In the genomic region with DNA sequence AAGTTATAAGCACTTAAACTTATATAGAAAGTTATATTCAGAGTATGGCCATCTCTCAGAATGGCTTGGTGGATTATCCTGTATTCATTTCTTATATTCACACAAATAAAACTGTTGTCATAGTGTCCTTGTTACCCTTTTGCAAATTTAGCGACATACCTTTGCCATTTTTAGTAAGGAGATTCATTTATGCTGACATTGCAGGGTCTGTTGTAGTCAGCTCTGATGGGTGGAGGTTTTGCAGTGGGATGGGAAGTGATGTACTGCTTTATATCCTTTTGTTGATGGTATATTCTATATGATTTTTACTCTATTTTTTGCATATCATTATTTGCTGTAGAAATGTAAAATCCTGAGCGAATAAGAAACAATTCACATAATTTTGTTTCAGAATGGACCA, we compare ENCODE assay signal across 2 cellular contexts.
TF ChIP-seq lines count a peak whose summit lies in the region.

No MANE protein-coding gene starts in this region.

TF ChIP-seq in HepG2, 621 proteins besides CTCF, POLR2A, EP300 and RAD21:
- TF ChIP-seq MAFK (conservative IDR thresholded peaks at IDR 0.05 in 1 of 2, IDR thresholded peaks at IDR 0.05 in 1 of 2; ENCODE audit: low read length in 2 of 2) (peak; percentile 77 to 86), MAFF (IDR thresholded peaks at IDR 0.05; ENCODE audit: low read depth, low read length) (peak; percentile 72)
- TF ChIP-seq, protein P1, sequence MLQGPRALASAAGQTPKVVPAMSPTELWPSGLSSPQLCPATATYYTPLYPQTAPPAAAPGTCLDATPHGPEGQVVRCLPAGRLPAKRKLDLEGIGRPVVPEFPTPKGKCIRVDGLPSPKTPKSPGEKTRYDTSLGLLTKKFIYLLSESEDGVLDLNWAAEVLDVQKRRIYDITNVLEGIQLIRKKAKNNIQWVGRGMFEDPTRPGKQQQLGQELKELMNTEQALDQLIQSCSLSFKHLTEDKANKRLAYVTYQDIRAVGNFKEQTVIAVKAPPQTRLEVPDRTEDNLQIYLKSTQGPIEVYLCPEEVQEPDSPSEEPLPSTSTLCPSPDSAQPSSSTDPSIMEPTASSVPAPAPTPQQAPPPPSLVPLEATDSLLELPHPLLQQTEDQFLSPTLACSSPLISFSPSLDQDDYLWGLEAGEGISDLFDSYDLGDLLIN (CRISPR knock-in tag; IDR thresholded peaks at IDR 0.05; ENCODE audit: borderline replicate concordance) = no peak

TF ChIP-seq in K562, 482 proteins besides CTCF, POLR2A, EP300 and RAD21:
- no peak for TF ChIP-seq BCL6 (CRISPR knock-in tag; IDR thresholded peaks at IDR 0.05)
- peak; percentile 72 for TF ChIP-seq C11orf30 (IDR thresholded peaks at IDR 0.05; ENCODE audit: low read depth)
- peak; percentile 44 for TF ChIP-seq MAFF (IDR thresholded peaks at IDR 0.05; ENCODE audit: low read length)
- TF ChIP-seq ZFP1 (CRISPR knock-in tag; IDR thresholded peaks at IDR 0.05) = no peak
- no peak for TF ChIP-seq CXXC5 (CRISPR knock-in tag; IDR thresholded peaks at IDR 0.05)
- no peak for TF ChIP-seq ELF1 (tag; IDR thresholded peaks at IDR 0.05)
- TF ChIP-seq MAFK (IDR thresholded peaks at IDR 0.05; ENCODE audit: low read length) = peak; percentile 59
- no peak for TF ChIP-seq DACH1 (IDR thresholded peaks at IDR 0.05; ENCODE audit: partially characterized antibody)
- no peak for TF ChIP-seq ZNF785 (CRISPR knock-in tag; IDR thresholded peaks at IDR 0.05)
- TF ChIP-seq TAF1 (IDR thresholded peaks at IDR 0.05; ENCODE audit: control insufficient read depth, extremely low read depth, insufficient read depth, low read length, severe bottlenecking) = no peak
- TF ChIP-seq, protein P2, sequence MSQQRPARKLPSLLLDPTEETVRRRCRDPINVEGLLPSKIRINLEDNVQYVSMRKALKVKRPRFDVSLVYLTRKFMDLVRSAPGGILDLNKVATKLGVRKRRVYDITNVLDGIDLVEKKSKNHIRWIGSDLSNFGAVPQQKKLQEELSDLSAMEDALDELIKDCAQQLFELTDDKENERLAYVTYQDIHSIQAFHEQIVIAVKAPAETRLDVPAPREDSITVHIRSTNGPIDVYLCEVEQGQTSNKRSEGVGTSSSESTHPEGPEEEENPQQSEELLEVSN (IDR thresholded peaks at IDR 0.05; ENCODE audit: borderline replicate concordance in 1 of 2, extremely low read depth in 1 of 2, insufficient read depth in 1 of 2, insufficient read length in 1 of 2, low read depth in 1 of 2, low read length in 1 of 2, poor library complexity in 1 of 2, severe bottlenecking in 1 of 2) = no peak
- TF ChIP-seq MAFG (tag; conservative IDR thresholded peaks at IDR 0.05) = peak; percentile 43
- peak; percentile 85 for TF ChIP-seq ZNF316 (IDR thresholded peaks at IDR 0.05)
- TF ChIP-seq CBFA2T3 (IDR thresholded peaks at IDR 0.05) = no peak
- TF ChIP-seq ILK (tag; IDR thresholded peaks at IDR 0.05; ENCODE audit: borderline replicate concordance, low read depth) = no peak
- TF ChIP-seq GTF2E2 (tag; IDR thresholded peaks at IDR 0.05) = no peak
- no peak for TF ChIP-seq SAP30 (IDR thresholded peaks at IDR 0.05; ENCODE audit: borderline replicate concordance, insufficient read depth, low read depth, low read length, poor library complexity, severe bottlenecking)
- TF ChIP-seq, protein P3, sequence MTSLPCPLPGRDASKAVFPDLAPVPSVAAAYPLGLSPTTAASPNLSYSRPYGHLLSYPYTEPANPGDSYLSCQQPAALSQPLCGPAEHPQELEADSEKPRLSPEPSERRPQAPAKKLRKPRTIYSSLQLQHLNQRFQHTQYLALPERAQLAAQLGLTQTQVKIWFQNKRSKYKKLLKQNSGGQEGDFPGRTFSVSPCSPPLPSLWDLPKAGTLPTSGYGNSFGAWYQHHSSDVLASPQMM (CRISPR knock-in tag; IDR thresholded peaks at IDR 0.05) = no peak
